10 cellular contexts compared by ENCODE assay signal in the genomic region with DNA sequence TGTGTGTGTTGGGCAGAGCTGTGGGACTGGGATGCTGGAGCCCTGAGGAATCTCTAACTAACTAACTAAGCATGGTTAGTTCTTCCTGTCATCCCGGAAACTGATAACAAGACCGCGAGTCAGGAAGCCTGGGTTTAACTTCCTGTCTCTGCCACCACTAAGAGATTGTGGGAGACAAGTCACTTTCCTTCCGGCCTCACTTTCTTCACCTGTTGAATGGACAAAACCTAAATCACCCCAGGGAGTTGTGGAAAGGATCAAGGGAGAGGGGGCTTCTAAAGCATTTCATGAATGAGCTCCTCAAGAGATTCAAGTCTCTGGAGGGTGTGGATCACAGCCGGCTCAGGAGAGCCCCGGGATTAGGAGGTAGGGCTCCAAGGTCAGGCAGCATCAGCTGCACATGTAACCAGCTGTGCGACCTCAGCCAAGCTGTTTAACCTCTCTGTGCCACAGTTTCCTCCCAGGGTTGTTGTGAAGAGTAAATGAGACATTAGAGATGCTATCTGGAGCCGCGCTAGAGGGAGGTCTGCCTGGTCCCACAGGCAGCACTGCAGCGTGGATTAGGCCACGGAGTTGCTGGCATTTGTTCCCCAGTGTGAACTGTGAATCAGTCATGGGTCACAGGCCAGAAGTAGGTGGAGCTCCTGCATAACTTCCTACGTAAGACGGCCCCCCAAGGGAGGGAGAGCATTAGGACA.
DNase-seq lines count a peak whose midpoint lies in the region; ATAC-seq and TF ChIP-seq lines count a peak whose summit lies in the region.
"Had no signal": no experiment of that assay in that cellular context is flagged by ENCODE, and none has a peak within 500 bp of the region (broad histone marks: within the 10 kb centered on the region; RNA-seq: fewer than 3 reads in every experiment).

No MANE protein-coding gene starts in this region.

- H3K4me1 Mint-ChIP-seq in brain, result peaks cover 67% of the 10 kb centered on the region
- peaks cover 29 to 33% of the 10 kb centered on the region in 2 donors for H3K4me1 Mint-ChIP-seq in natural killer cell

- TF ChIP-seq RAD21 in HCT116 (IDR thresholded peaks at IDR 0.05; ENCODE audit: low read depth), result no peak

- no peaks in the 10 kb centered on the region for H3K9me3 ChIP-seq in HCT116 (ENCODE audit: control insufficient read depth in 1 of 2, insufficient read depth in 1 of 2, low read depth in 1 of 2, low read length in 2 of 2)

- H3K27me3 Mint-ChIP-seq in brain (peaks cover 7% of the 10 kb centered on the region), natural killer cell (ENCODE audit: low read depth in 2 of 2) (peaks cover 54 to 73% of the 10 kb centered on the region in 2 donors)

- H3K4me3 Mint-ChIP-seq in brain (no peak overlapping the region), natural killer cell (peak overlapping the region; percentile 84)
- H3K4me3 Mint-ChIP-seq: activated B cell treated with CpG ODN at 0.5 μM for 24 hours had no signal

- no peaks in the 10 kb centered on the region for H3K36me3 ChIP-seq in HCT116 (ENCODE audit: control insufficient read depth in 1 of 2, insufficient read depth in 2 of 2, low read length in 2 of 2)
- H3K36me3 ChIP-seq in brain microvascular endothelial cell (replicated peaks), result no peaks in the 10 kb centered on the region

- H3K27ac ChIP-seq in HCT116 (ENCODE audit: low read depth, low read length) (no peak overlapping the region), brain microvascular endothelial cell (no peak overlapping the region)
- H3K27ac ChIP-seq: foreskin keratinocyte had no signal

- POLR2A ChIA-PET in HCT116 (lab: Charles Lee), result no interaction called here

- H2AFZ ChIP-seq in HCT116 (ENCODE audit: low read depth, low read length, poor library complexity, severe bottlenecking), result no peak overlapping the region

- peak overlapping the region; percentile 82 for H3K4me2 ChIP-seq in HCT116 (ENCODE audit: low read length)

- H3K9me3 Mint-ChIP-seq in brain, result no peaks in the 10 kb centered on the region
- no peaks in the 10 kb centered on the region for H3K9me3 Mint-ChIP-seq in natural killer cell
- H3K9me3 Mint-ChIP-seq: activated B cell treated with CpG ODN at 0.5 μM for 24 hours had no signal

- no peak overlapping the region for H3K4me3 ChIP-seq in HCT116 (replicated peaks in 1 of 2; ENCODE audit: low read depth in 1 of 2, low read length in 2 of 2)
- H3K4me3 ChIP-seq in brain microvascular endothelial cell (ENCODE audit: low read depth, low read length), result no peak overlapping the region

- ATAC-seq in HCT116 (peak; percentile 21; the same call in 1 of the 2 replicates), natural killer cell (peak; percentile 57 to 88 (median 75)), HG03196 (IDR thresholded peaks at IDR 0.05; ENCODE audit: unreplicated experiment) (no peak)
- ATAC-seq: foreskin keratinocyte had no signal

- no TSS peak for BruUV-seq in HCT116 (replicated peaks; lab: Mats Ljungman, UMichigan)

- H3K27ac Mint-ChIP-seq in brain (peak overlapping the region in 3 of 5 experiments; percentile 79 to 95 (median 94)), natural killer cell (peak overlapping the region; percentile 47 to 80)
- H3K27ac Mint-ChIP-seq: activated B cell treated with CpG ODN at 0.5 μM for 24 hours had no signal

- no peaks in the 10 kb centered on the region for H4K20me1 ChIP-seq in HCT116 (ENCODE audit: insufficient read depth)

- H3K4me1 ChIP-seq in HCT116 (ENCODE audit: control insufficient read depth in 1 of 2, insufficient read depth in 2 of 2, low read length in 2 of 2), result peaks cover 34 to 39% of the 10 kb centered on the region in 2 experiments
- H3K4me1 ChIP-seq: foreskin keratinocyte had no signal

- no peaks in the 10 kb centered on the region for H3K79me2 ChIP-seq in HCT116 (ENCODE audit: insufficient read depth, low read length)

- RAD21 ChIA-PET in HCT116 (lab: Charles Lee; ENCODE audit: low non-redundant PET in 1 of 2, low total read pairs in 2 of 2, uncharacterized antibody in 2 of 2, unreplicated experiment in 2 of 2), result interaction anchor here in 1 of 2 experiments (0.6 kb wide), 1 partner anchor 164 kb away, joined by 3 read pairs; no protein-coding TSS in a partner anchor

- intact Hi-C loops in HCT116 (cut with micrococcal nuclease), result no loop called here
- intact Hi-C loops in natural killer cell (cut with micrococcal nuclease), result loop anchor here (5.0 kb wide), 1 partner anchor 37 kb away; no protein-coding TSS in a partner anchor

- no peaks in the 10 kb centered on the region for H3K9me2 ChIP-seq in HCT116 (ENCODE audit: insufficient read depth)

- TF ChIP-seq CTCF in HCT116 (IDR thresholded peaks at IDR 0.05 in 2 of 3, conservative IDR thresholded peaks at IDR 0.05 in 1 of 3; ENCODE audit: borderline replicate concordance in 1 of 3, insufficient read depth in 1 of 3, low read depth in 2 of 3, low read length in 2 of 3), result no peak
- no peak for TF ChIP-seq CTCF in brain (conservative IDR thresholded peaks at IDR 0.05)
- TF ChIP-seq CTCF in natural killer cell (IDR thresholded peaks at IDR 0.05), result no peak
- no peak for TF ChIP-seq CTCF in brain microvascular endothelial cell (IDR thresholded peaks at IDR 0.05; ENCODE audit: low read depth, low read length, missing control alignments)

- peak overlapping the region; percentile 21; the same call in 1 of the 2 replicates for H3K9ac ChIP-seq in HCT116 (ENCODE audit: low read length)

- TF ChIP-seq POLR2A in HCT116 (IDR thresholded peaks at IDR 0.05; ENCODE audit: borderline replicate concordance, extremely low read depth, insufficient read depth, insufficient read length), result no peak

- DNase-seq in HCT116 (ENCODE audit: low read depth, low spot score), result no peak
- DNase-seq in T-helper 2 cell, result peak in 3 of 5 experiments; percentile 15 to 90 (median 60)
- DNase-seq in natural killer cell, result no peak
- no peak for DNase-seq in brain microvascular endothelial cell
- DNase-seq in SIG-M5 treated with dmso at 0.1 percent for 504 hours (lab: John Stamatoyannopoulos, UW; ENCODE audit: unreplicated experiment), result no peak
- DNase-seq: activated B cell treated with CpG ODN at 0.5 μM for 24 hours, foreskin keratinocyte, NCI-H2171 treated with DMSO at 0.1 percent for 48 hours had no signal

- H3K36me3 Mint-ChIP-seq in brain, result no peaks in the 10 kb centered on the region
- no peaks in the 10 kb centered on the region for H3K36me3 Mint-ChIP-seq in natural killer cell

- in situ Hi-C loops in brain microvascular endothelial cell (cut with HindIII; ENCODE audit: low pct_ligation_motif_present, low sequenced_read_pairs), result no loop called here

- CTCF ChIA-PET in HCT116 (lab: Charles Lee), result interaction anchor here (2.1 kb wide), 1 partner anchor 37 kb away, joined by 10 read pairs; no protein-coding TSS in a partner anchor

- H3K27me3 ChIP-seq in HCT116 (ENCODE audit: insufficient read depth, low read length), result no peaks in the 10 kb centered on the region
- H3K27me3 ChIP-seq in brain microvascular endothelial cell (replicated peaks), result no peaks in the 10 kb centered on the region

TF ChIP-seq in HCT116, 20 proteins besides CTCF, POLR2A, EP300 and RAD21 (continues in another document):
- no peak for TF ChIP-seq SIN3A (IDR thresholded peaks at IDR 0.05; ENCODE audit: low read depth)
- no peak for TF ChIP-seq EGR1 (IDR thresholded peaks at IDR 0.05; ENCODE audit: low read depth)
- no peak for TF ChIP-seq SP1 (IDR thresholded peaks at IDR 0.05; ENCODE audit: low read depth)
- TF ChIP-seq, protein P1, sequence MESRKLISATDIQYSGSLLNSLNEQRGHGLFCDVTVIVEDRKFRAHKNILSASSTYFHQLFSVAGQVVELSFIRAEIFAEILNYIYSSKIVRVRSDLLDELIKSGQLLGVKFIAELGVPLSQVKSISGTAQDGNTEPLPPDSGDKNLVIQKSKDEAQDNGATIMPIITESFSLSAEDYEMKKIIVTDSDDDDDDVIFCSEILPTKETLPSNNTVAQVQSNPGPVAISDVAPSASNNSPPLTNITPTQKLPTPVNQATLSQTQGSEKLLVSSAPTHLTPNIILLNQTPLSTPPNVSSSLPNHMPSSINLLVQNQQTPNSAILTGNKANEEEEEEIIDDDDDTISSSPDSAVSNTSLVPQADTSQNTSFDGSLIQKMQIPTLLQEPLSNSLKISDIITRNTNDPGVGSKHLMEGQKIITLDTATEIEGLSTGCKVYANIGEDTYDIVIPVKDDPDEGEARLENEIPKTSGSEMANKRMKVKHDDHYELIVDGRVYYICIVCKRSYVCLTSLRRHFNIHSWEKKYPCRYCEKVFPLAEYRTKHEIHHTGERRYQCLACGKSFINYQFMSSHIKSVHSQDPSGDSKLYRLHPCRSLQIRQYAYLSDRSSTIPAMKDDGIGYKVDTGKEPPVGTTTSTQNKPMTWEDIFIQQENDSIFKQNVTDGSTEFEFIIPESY (IDR thresholded peaks at IDR 0.05; ENCODE audit: extremely low read depth, insufficient replicate concordance, low read length), result no peak
- TF ChIP-seq TCF7L2 (IDR thresholded peaks at IDR 0.05; ENCODE audit: borderline replicate concordance, extremely low read depth, insufficient read depth, insufficient read length), result no peak
- TF ChIP-seq POLR2AphosphoS5 (IDR thresholded peaks at IDR 0.05; ENCODE audit: low read depth, low read length), result no peak
- no peak for TF ChIP-seq ELF1 (IDR thresholded peaks at IDR 0.05; ENCODE audit: borderline replicate concordance, low read depth)
- TF ChIP-seq EZH2phosphoT487 (IDR thresholded peaks at IDR 0.05; ENCODE audit: borderline replicate concordance), result no peak

Comparison
In these comparisons a context has a peak if more than half of its experiments do, and no peak if none do; other contexts are left out.
1. DNase-seq: peak in T-helper 2 cell (3 of 5); none in HCT116 (single experiment), natural killer cell (single experiment), brain microvascular endothelial cell (single experiment) and SIG-M5 treated with dmso at 0.1 percent for 504 hours (single experiment).